Comparison of ENCODE assay signal across 1 cellular context in genomic region chr3:112043621-112044201, GRCh38.
TF ChIP-seq lines count a peak whose summit lies in the region.

No MANE protein-coding gene starts in this region.

TF ChIP-seq in HepG2, 621 proteins besides CTCF, POLR2A, EP300 and RAD21 (continued from another document):
- TF ChIP-seq SNAPC4 (CRISPR knock-in tag; IDR thresholded peaks at IDR 0.05) (no peak), SPEN (CRISPR knock-in tag; IDR thresholded peaks at IDR 0.05; ENCODE audit: low read depth) (no peak), CREB3 (CRISPR knock-in tag; IDR thresholded peaks at IDR 0.05) (no peak), THAP8 (CRISPR knock-in tag; IDR thresholded peaks at IDR 0.05; ENCODE audit: borderline replicate concordance) (no peak), SMC3 (IDR thresholded peaks at IDR 0.05; ENCODE audit: low read length) (peak; percentile 59)
TF ChIP-seq in HepG2: peak in this region for 3.
